In the genomic region with DNA sequence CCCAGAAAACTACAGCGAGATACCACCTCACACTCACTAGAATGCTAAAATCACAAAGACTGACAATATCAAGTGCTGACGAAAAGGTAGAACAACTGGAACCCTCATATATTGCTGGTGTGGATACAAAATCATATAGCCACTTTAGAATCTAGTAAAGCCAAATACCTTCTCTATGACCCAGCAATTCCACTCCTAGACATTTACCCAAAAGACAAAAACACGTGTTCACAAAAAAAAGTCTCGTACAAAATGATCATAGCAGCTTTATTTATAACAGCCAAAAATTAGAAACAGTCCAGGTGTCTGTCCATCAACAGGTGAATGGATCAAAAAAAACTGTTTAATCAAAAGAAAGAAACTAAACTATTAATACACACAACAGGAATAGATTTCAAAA, we compare ENCODE assay signal across 15 cellular contexts.
"Had no signal": no experiment of that assay in that cellular context is flagged by ENCODE, and none has a peak within 500 bp of the region (broad histone marks: within the 10 kb centered on the region; RNA-seq: fewer than 3 reads in every experiment).

No MANE protein-coding gene starts in this region.

- H3K27me3 ChIP-seq: tibial artery had no signal

- H3K27me3 Mint-ChIP-seq: activated naive CD8-positive, alpha-beta T cell treated with anti-CD3 and anti-CD28 coated beads, Interleukin-2, amount 50 U/mL, for 24 hours; naive thymus-derived CD4-positive, alpha-beta T cell; stimulated activated naive CD8-positive, alpha-beta T cell treated with anti-CD3 and anti-CD28 coated beads, Interleukin-15, amount 100 ng/mL, for 72 hours had no signal

- DNase-seq: activated CD4-positive, alpha-beta T cell treated with anti-CD3 and anti-CD28 coated beads for 48 hours; activated naive CD4-positive, alpha-beta T cell; activated naive CD8-positive, alpha-beta T cell treated with anti-CD3 and anti-CD28 coated beads, Interleukin-2, amount 50 U/mL, for 24 hours; central memory CD4-positive, alpha-beta T cell; erythroblast; hypothalamus; lower lobe of right lung; naive thymus-derived CD4-positive, alpha-beta T cell; stimulated activated CD4-positive, alpha-beta T cell treated with anti-CD3 and anti-CD28 coated beads, Interleukin-15, amount 100 ng/mL, for 24 hours; stimulated activated CD4-positive, alpha-beta T cell treated with anti-CD3 and anti-CD28 coated beads, Interleukin-4, amount 100 ng/mL, for 4 hours; stimulated activated naive CD8-positive, alpha-beta T cell treated with anti-CD3 and anti-CD28 coated beads, Interleukin-15, amount 100 ng/mL, for 72 hours; T-helper 9 cell; tibial artery had no signal

- H3K4me3 Mint-ChIP-seq: activated naive CD8-positive, alpha-beta T cell treated with anti-CD3 and anti-CD28 coated beads, Interleukin-2, amount 50 U/mL, for 24 hours; activated T-helper 1 cell treated with anti-CD3 and anti-CD28 coated beads, Interleukin-12 subunit alpha, Interleukin-12 subunit beta, Interleukin-2, Interleukin-4 antibody, amounts not matched to agents 30 ng/mL and 10 ng/mL and 1 ng/mL, durations not matched to agents 14 hours and 24 hours and 36 hours; naive thymus-derived CD4-positive, alpha-beta T cell; stimulated activated naive CD8-positive, alpha-beta T cell treated with anti-CD3 and anti-CD28 coated beads, Interleukin-15, amount 100 ng/mL, for 72 hours had no signal

- ATAC-seq: activated naive CD8-positive, alpha-beta T cell treated with anti-CD3 and anti-CD28 coated beads, Interleukin-2, amount 50 U/mL, for 24 hours; naive thymus-derived CD4-positive, alpha-beta T cell had no signal

- H3K27ac Mint-ChIP-seq: activated naive CD8-positive, alpha-beta T cell treated with anti-CD3 and anti-CD28 coated beads, Interleukin-2, amount 50 U/mL, for 24 hours; activated T-helper 1 cell treated with anti-CD3 and anti-CD28 coated beads, Interleukin-12 subunit alpha, Interleukin-12 subunit beta, Interleukin-2, Interleukin-4 antibody, amounts not matched to agents 30 ng/mL and 10 ng/mL and 1 ng/mL, durations not matched to agents 14 hours and 24 hours and 36 hours; naive thymus-derived CD4-positive, alpha-beta T cell; stimulated activated naive CD8-positive, alpha-beta T cell treated with anti-CD3 and anti-CD28 coated beads, Interleukin-15, amount 100 ng/mL, for 72 hours had no signal

- H3K36me3 ChIP-seq: lower lobe of right lung, tibial artery, WERI-Rb-1 had no signal

- H3K9me3 ChIP-seq: lower lobe of right lung, tibial artery had no signal
